9 cellular contexts compared by ENCODE assay signal in genomic region chr1:110150330-110151174, GRCh38. TPM values are rescaled to one million over a fixed set of nuclear protein-coding genes. Genes with fewer than 3 reads are reported as not detected.
DNase-seq lines count a peak whose midpoint lies in the region; ATAC-seq, FAIRE-seq and TF ChIP-seq lines count a peak whose summit lies in the region.
"Had no signal": no experiment of that assay in that cellular context is flagged by ENCODE, and none has a peak within 500 bp of the region (broad histone marks: within the 10 kb centered on the region; RNA-seq: fewer than 3 reads in every experiment).

Gene SLC6A17, plus strand, starts transcription at chr1:110150494. Its CDS starts 16,436 bp downstream, at chr1:110166930.

- H4K20me1 ChIP-seq in Karpas-422 (ENCODE audit: insufficient read depth, low read depth, low read length), result 0 out of 2 replicates have a peak, but pooled peaks cover 3% of the 10 kb centered on the region

- no peak for FAIRE-seq in frontal cortex (lab: Jason Lieb, UNC)

- no peak within 1 kb of the TSS for H3K4me2 ChIP-seq in Karpas-422 (ENCODE audit: low read depth, low read length, poor library complexity, severe bottlenecking)

- no peaks in the 10 kb centered on the region for H3K9me2 ChIP-seq in Karpas-422 (replicated peaks; ENCODE audit: insufficient read depth, low read length)

- no peak within 1 kb of the TSS for H3K4me3 ChIP-seq in Karpas-422 (ENCODE audit: low read length)

- no peak for ATAC-seq in GM21381 (IDR thresholded peaks at IDR 0.05; ENCODE audit: unreplicated experiment)

- no peaks in the 10 kb centered on the region for H3K27me3 ChIP-seq in Karpas-422 (ENCODE audit: low read length)

- peaks cover 45% of the 10 kb centered on the region for H3K27me3 Mint-ChIP-seq in activated T-cell treated with anti-CD3 and anti-CD28 coated beads, Interleukin-2, amount 50 U/mL, for 24 hours

- peaks cover 50% of the 10 kb centered on the region for H3K4me1 ChIP-seq in Karpas-422 (ENCODE audit: low read length)

- H3K36me3 Mint-ChIP-seq in activated T-cell treated with anti-CD3 and anti-CD28 coated beads, Interleukin-2, amount 50 U/mL, for 24 hours (ENCODE audit: low read depth), result no peaks in the 10 kb centered on the region

- H3K4me1 Mint-ChIP-seq in activated T-cell treated with anti-CD3 and anti-CD28 coated beads, Interleukin-2, amount 50 U/mL, for 24 hours (ENCODE audit: low read depth), result peaks cover 3% of the 10 kb centered on the region

- H3K9ac ChIP-seq in Karpas-422 (ENCODE audit: low read length), result no peak within 1 kb of the TSS

- H3K36me3 ChIP-seq in Karpas-422 (ENCODE audit: insufficient read depth, low read length), result no peaks in the 10 kb centered on the region

- CTCF ChIA-PET in HEK293T (lab: Yijun Ruan, JAX), result no interaction called here

- H3K79me2 ChIP-seq in Karpas-422 (ENCODE audit: low read length), result no peaks in the 10 kb centered on the region

- no peak within 1 kb of the TSS for H2AFZ ChIP-seq in Karpas-422 (ENCODE audit: low read length)

- DNase-seq in AG08396 (ENCODE audit: low spot score) (peak; percentile 89), HEK293T (ENCODE audit: extremely low spot score) (peak; percentile 85), frontal cortex (ENCODE audit: low spot score in 2 of 2) (peak; percentile 49 to 66), Karpas-422 (no peak), LoVo (ENCODE audit: low spot score) (no peak)
- DNase-seq in activated T-cell treated with anti-CD3 and anti-CD28 coated beads, Interleukin-2, amount 50 U/mL, for 24 hours, result peak; percentile 60
- DNase-seq in stimulated activated CD4-positive, alpha-beta T cell treated with anti-CD3 and anti-CD28 coated beads, Interleukin-12 subunit alpha, Interleukin-12 subunit beta, amount 100 ng/mL, for 4 hours, result peak; percentile 13

- H3K27ac ChIP-seq in Karpas-422 (ENCODE audit: low read length), result no peak within 1 kb of the TSS

- H3K27ac Mint-ChIP-seq in activated T-cell treated with anti-CD3 and anti-CD28 coated beads, Interleukin-2, amount 50 U/mL, for 24 hours, result no peak within 1 kb of the TSS

- no peaks in the 10 kb centered on the region for H3K9me3 Mint-ChIP-seq in activated T-cell treated with anti-CD3 and anti-CD28 coated beads, Interleukin-2, amount 50 U/mL, for 24 hours

- POLR2A ChIA-PET in HEK293T (lab: Yijun Ruan, JAX), result interaction anchor here (0.7 to 1.3 kb wide), 5 partner anchors 13 to 188 kb away, joined by 3 to 7 read pairs (median 4); partner anchors contain the start of genes RBM15 and STRIP1

- H3K9me3 ChIP-seq in Karpas-422 (ENCODE audit: low read length), result no peaks in the 10 kb centered on the region

- no peak within 1 kb of the TSS for H3K4me3 Mint-ChIP-seq in activated T-cell treated with anti-CD3 and anti-CD28 coated beads, Interleukin-2, amount 50 U/mL, for 24 hours

TF ChIP-seq in HEK293T, 16 proteins besides CTCF, POLR2A, EP300 and RAD21:
- TF ChIP-seq L3MBTL2 (conservative IDR thresholded peaks at IDR 0.05), result peak; percentile 82
- no peak for TF ChIP-seq FOXA1 (IDR thresholded peaks at IDR 0.05)
- no peak for TF ChIP-seq ARNT (IDR thresholded peaks at IDR 0.05)
- no peak for TF ChIP-seq SP1 (IDR thresholded peaks at IDR 0.05)
- no peak for TF ChIP-seq FOXM1 (IDR thresholded peaks at IDR 0.05; ENCODE audit: borderline replicate concordance)
- TF ChIP-seq ELF4 (IDR thresholded peaks at IDR 0.05), result no peak
- no peak for TF ChIP-seq HDGF (IDR thresholded peaks at IDR 0.05; ENCODE audit: borderline replicate concordance)
- TF ChIP-seq ZNF384 (IDR thresholded peaks at IDR 0.05), result no peak

RNA-seq across cellular contexts. Expression of gene SLC6A17, which starts in this region (rescaled TPM):
- total RNA-seq in frontal cortex, result 16.7 TPM
- total RNA-seq in Karpas-422 (2014; rRNA removed; shearing (Covaris generic); ENCODE audit: low replicate concordance), result not detected in 2 replicates
- total RNA-seq: liver had no signal

Comparison
In these comparisons a context has a peak if more than half of its experiments do, and no peak if none do; other contexts are left out.
1. RNA of gene SLC6A17 (total RNA-seq): 16.7 TPM in frontal cortex (single experiment); not detected in Karpas-422; every median in the first group is over 10 times any median in the second.
2. DNase-seq: peak in AG08396 (single experiment), HEK293T (single experiment), activated T-cell treated with anti-CD3 and anti-CD28 coated beads, Interleukin-2, amount 50 U/mL, for 24 hours (single experiment), frontal cortex (2 of 2) and stimulated activated CD4-positive, alpha-beta T cell treated with anti-CD3 and anti-CD28 coated beads, Interleukin-12 subunit alpha, Interleukin-12 subunit beta, amount 100 ng/mL, for 4 hours (single experiment); none in Karpas-422 (single experiment) and LoVo (single experiment).